In genomic region chr4:174690665-174691064, GRCh38 we compare ENCODE assay signal across 9 cellular contexts.
"Had no signal": no experiment of that assay in that cellular context is flagged by ENCODE, and none has a peak within 500 bp of the region (broad histone marks: within the 10 kb centered on the region; RNA-seq: fewer than 3 reads in every experiment).

No MANE protein-coding gene starts in this region.

- H3K9ac ChIP-seq: GM23248 had no signal

- H3K27ac Mint-ChIP-seq: H9, IgD-negative memory B cell had no signal

- ATAC-seq: HepG2 had no signal

- H3K27ac ChIP-seq: GM23248, HL-60 had no signal

- DNase-seq: GM23248, GOT3, H9, HCEC 1CT, KG1 had no signal

- FAIRE-seq: H54, HepG2 had no signal

- H3K27me3 Mint-ChIP-seq: IgD-negative memory B cell had no signal

- H3K4me3 Mint-ChIP-seq: H9, IgD-negative memory B cell had no signal

- H3K4me1 Mint-ChIP-seq: H9, IgD-negative memory B cell had no signal

- H2AFZ ChIP-seq: GM23248 had no signal

- H3K4me3 ChIP-seq: GM23248 had no signal
